ENCODE assay signal across 16 cellular contexts in the genomic region with DNA sequence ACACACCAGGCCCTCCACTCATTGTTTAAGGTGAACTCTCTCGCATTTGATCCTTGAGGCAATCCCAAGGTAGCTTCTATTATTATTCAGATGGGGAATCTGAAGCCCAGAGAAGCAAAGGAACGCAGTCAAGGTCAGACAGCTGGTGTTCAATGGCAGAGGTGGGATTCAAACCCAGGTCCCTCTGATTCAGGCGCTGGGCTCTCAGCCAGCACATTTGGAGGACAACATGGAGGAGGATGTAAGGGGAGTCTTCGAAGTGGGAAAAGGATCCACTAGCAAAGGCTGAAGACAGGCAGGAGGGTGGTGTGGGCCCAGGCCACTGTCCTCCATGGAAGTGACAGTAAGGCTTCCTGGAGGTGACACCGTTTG.
"Had no signal": no experiment of that assay in that cellular context is flagged by ENCODE, and none has a peak within 500 bp of the region (broad histone marks: within the 10 kb centered on the region; RNA-seq: fewer than 3 reads in every experiment).

No MANE protein-coding gene starts in this region.

- H3K9me3 ChIP-seq: neutrophil, sigmoid colon, stomach had no signal

- H3K4me3 ChIP-seq: coronary artery, sigmoid colon, skin epidermis, stomach had no signal

- H3K4me1 ChIP-seq: sigmoid colon had no signal

- H3K4me3 Mint-ChIP-seq: naive thymus-derived CD8-positive, alpha-beta T cell; type B pancreatic cell had no signal

- H3K27ac Mint-ChIP-seq: naive thymus-derived CD8-positive, alpha-beta T cell had no signal

- H3K27me3 Mint-ChIP-seq: naive thymus-derived CD8-positive, alpha-beta T cell; type B pancreatic cell had no signal

- H3K36me3 Mint-ChIP-seq: naive thymus-derived CD8-positive, alpha-beta T cell; type B pancreatic cell had no signal

- H3K27me3 ChIP-seq: neutrophil, sigmoid colon, stomach had no signal

- H3K36me3 ChIP-seq: neutrophil, sigmoid colon, stomach had no signal

- ATAC-seq: left cardiac atrium; naive thymus-derived CD8-positive, alpha-beta T cell had no signal

- DNase-seq: cerebellar nuclear complex; effector CD8-positive, alpha-beta T cell; foreskin melanocyte; head of caudate nucleus; hypothalamus; left cardiac atrium; mammary epithelial cell; naive thymus-derived CD8-positive, alpha-beta T cell; sigmoid colon; stimulated activated CD4-positive, alpha-beta T cell treated with anti-CD3 and anti-CD28 coated beads, Interleukin-12 subunit alpha, Interleukin-12 subunit beta, amount 100 ng/mL, for 4 hours; stimulated activated naive CD4-positive, alpha-beta T cell; stomach had no signal

- H3K27ac ChIP-seq: coronary artery, neutrophil, sigmoid colon, skin epidermis, stomach had no signal

- H3K9me3 Mint-ChIP-seq: naive thymus-derived CD8-positive, alpha-beta T cell; type B pancreatic cell had no signal
